Comparison of ENCODE assay signal across 1 cellular context in the genomic region with DNA sequence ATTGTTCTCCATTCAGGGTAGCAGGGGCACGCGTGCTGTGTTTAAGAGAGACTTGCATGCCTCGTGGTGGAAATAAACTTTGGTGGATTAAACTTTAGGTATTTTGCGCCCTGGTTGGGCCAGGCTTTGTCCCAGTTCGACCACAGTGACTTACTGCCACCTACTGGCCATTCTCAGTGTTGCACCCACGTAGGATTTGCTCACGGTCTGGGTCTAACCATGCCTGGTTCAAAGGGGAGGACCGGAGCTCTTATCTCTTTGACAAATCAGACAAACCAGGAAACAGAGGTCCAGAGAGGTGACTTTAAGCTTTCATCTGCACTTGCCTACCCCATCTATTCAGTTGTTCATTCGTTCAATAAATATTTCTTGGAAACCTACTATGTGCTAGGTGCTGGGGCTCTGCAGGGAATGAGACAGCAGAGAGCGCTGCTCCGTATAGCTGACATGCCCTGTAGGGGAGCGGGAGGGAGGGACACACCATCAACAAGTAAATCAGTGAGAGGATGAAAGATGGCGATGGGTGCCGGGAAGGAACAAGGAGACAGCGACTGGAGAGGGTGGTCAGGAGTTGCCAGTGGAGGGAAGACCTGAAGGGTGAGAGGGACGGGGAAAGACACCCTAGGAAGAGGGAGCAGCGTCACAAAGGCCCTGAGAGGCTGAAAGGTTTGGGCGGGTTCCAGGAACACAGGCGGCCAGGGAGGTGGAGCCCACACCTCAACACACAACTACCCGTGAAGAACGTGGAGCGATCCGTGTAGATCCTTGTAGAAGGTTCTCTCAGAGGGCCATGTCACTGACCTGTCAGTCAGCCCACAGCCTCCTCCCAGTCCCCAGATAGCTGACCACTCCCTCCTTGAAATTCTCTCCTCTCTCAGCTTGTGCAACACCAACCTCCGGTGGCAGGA.
TF ChIP-seq lines count a peak whose summit lies in the region.

No MANE protein-coding gene starts in this region.

TF ChIP-seq in HEK293, 187 proteins besides CTCF, POLR2A, EP300 and RAD21 (continued from another document):
- TF ChIP-seq, protein P1, sequence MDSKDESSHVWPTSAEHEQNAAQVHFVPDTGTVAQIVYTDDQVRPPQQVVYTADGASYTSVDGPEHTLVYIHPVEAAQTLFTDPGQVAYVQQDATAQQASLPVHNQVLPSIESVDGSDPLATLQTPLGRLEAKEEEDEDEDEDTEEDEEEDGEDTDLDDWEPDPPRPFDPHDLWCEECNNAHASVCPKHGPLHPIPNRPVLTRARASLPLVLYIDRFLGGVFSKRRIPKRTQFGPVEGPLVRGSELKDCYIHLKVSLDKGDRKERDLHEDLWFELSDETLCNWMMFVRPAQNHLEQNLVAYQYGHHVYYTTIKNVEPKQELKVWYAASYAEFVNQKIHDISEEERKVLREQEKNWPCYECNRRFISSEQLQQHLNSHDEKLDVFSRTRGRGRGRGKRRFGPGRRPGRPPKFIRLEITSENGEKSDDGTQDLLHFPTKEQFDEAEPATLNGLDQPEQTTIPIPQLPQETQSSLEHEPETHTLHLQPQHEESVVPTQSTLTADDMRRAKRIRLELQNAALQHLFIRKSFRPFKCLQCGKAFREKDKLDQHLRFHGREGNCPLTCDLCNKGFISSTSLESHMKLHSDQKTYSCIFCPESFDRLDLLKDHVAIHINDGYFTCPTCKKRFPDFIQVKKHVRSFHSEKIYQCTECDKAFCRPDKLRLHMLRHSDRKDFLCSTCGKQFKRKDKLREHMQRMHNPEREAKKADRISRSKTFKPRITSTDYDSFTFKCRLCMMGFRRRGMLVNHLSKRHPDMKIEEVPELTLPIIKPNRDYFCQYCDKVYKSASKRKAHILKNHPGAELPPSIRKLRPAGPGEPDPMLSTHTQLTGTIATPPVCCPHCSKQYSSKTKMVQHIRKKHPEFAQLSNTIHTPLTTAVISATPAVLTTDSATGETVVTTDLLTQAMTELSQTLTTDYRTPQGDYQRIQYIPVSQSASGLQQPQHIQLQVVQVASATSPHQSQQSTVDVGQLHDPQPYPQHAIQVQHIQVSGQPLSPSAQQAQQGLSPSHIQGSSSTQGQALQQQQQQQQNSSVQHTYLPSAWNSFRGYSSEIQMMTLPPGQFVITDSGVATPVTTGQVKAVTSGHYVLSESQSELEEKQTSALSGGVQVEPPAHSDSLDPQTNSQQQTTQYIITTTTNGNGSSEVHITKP (tag by site-specific recombination; IDR thresholded peaks at IDR 0.05) = peak; percentile 99
- TF ChIP-seq ZNF221 (tag by site-specific recombination; IDR thresholded peaks at IDR 0.05; ENCODE audit: borderline replicate concordance) (no peak), ZBTB44 (tag by site-specific recombination; IDR thresholded peaks at IDR 0.05) (no peak), ZFP69B (tag by site-specific recombination; IDR thresholded peaks at IDR 0.05) (peak; percentile 90), ZBTB48 (tag by site-specific recombination; IDR thresholded peaks at IDR 0.05) (peak; percentile 61; the same call in 1 of the 2 replicates), MZF1 (tag by site-specific recombination; IDR thresholded peaks at IDR 0.05; ENCODE audit: borderline replicate concordance) (peak; percentile 83), ZFP3 (tag by site-specific recombination; IDR thresholded peaks at IDR 0.05; ENCODE audit: low read depth) (no peak), KLF8 (tag by site-specific recombination; IDR thresholded peaks at IDR 0.05) (no peak), ZIC2 (tag by site-specific recombination; IDR thresholded peaks at IDR 0.05) (0 out of 2 replicates have a peak, but pooled peaks have one; percentile 7), ZNF202 (tag by site-specific recombination; IDR thresholded peaks at IDR 0.05; ENCODE audit: borderline replicate concordance) (no peak), ZNF473 (tag by site-specific recombination; IDR thresholded peaks at IDR 0.05) (no peak), FEZF1 (tag by site-specific recombination; IDR thresholded peaks at IDR 0.05) (no peak), ZNF16 (tag by site-specific recombination; IDR thresholded peaks at IDR 0.05; ENCODE audit: low read depth) (no peak), ZSCAN30 (tag by site-specific recombination; IDR thresholded peaks at IDR 0.05) (peak; percentile 31), ZNF677 (tag by site-specific recombination; IDR thresholded peaks at IDR 0.05) (no peak), ZNF121 (tag by site-specific recombination; IDR thresholded peaks at IDR 0.05) (no peak), SALL2 (tag by site-specific recombination; IDR thresholded peaks at IDR 0.05; ENCODE audit: borderline replicate concordance) (no peak), IKZF3 (tag by site-specific recombination; IDR thresholded peaks at IDR 0.05) (no peak), SCRT1 (tag by site-specific recombination; IDR thresholded peaks at IDR 0.05; ENCODE audit: borderline replicate concordance) (peak; percentile 96), PATZ1 (tag by site-specific recombination; IDR thresholded peaks at IDR 0.05) (peak; percentile 57), ZNF302 (tag by site-specific recombination; IDR thresholded peaks at IDR 0.05; ENCODE audit: low read depth) (no peak), ZNF544 (tag by site-specific recombination; IDR thresholded peaks at IDR 0.05) (no peak), ATF2 (tag by site-specific recombination; IDR thresholded peaks at IDR 0.05; ENCODE audit: low read depth) (no peak), ZNF501 (tag by site-specific recombination; IDR thresholded peaks at IDR 0.05) (0 out of 2 replicates have a peak, but pooled peaks have one; percentile 40), ZNF239 (tag by site-specific recombination; IDR thresholded peaks at IDR 0.05) (no peak), ZNF10 (tag by site-specific recombination; IDR thresholded peaks at IDR 0.05) (no peak; the same call in 1 of the 2 replicates), YY2 (tag by site-specific recombination; IDR thresholded peaks at IDR 0.05) (peak; percentile 57), ZNF600 (tag by site-specific recombination; IDR thresholded peaks at IDR 0.05) (peak; percentile 53; the same call in 1 of the 2 replicates), ZNF654 (tag by site-specific recombination; IDR thresholded peaks at IDR 0.05; ENCODE audit: low read depth) (peak; percentile 98), ZBTB17 (tag by site-specific recombination; IDR thresholded peaks at IDR 0.05) (peak; percentile 83), ZNF335 (tag by site-specific recombination; conservative IDR thresholded peaks at IDR 0.05) (peak; percentile 97), SP7 (tag by site-specific recombination; IDR thresholded peaks at IDR 0.05) (peak; percentile 64; the same call in 1 of the 2 replicates), BCL11B (tag by site-specific recombination; IDR thresholded peaks at IDR 0.05; ENCODE audit: low read depth) (0 out of 2 replicates have a peak, but pooled peaks have one; percentile 29), ZNF391 (tag by site-specific recombination; IDR thresholded peaks at IDR 0.05; ENCODE audit: borderline replicate concordance, low read depth) (no peak), ZFP37 (tag by site-specific recombination; IDR thresholded peaks at IDR 0.05) (no peak), ZNF660 (tag by site-specific recombination; IDR thresholded peaks at IDR 0.05) (peak; percentile 59), ZNF341 (tag by site-specific recombination; IDR thresholded peaks at IDR 0.05; ENCODE audit: low read depth) (peak; percentile 72)
- TF ChIP-seq, protein P2, sequence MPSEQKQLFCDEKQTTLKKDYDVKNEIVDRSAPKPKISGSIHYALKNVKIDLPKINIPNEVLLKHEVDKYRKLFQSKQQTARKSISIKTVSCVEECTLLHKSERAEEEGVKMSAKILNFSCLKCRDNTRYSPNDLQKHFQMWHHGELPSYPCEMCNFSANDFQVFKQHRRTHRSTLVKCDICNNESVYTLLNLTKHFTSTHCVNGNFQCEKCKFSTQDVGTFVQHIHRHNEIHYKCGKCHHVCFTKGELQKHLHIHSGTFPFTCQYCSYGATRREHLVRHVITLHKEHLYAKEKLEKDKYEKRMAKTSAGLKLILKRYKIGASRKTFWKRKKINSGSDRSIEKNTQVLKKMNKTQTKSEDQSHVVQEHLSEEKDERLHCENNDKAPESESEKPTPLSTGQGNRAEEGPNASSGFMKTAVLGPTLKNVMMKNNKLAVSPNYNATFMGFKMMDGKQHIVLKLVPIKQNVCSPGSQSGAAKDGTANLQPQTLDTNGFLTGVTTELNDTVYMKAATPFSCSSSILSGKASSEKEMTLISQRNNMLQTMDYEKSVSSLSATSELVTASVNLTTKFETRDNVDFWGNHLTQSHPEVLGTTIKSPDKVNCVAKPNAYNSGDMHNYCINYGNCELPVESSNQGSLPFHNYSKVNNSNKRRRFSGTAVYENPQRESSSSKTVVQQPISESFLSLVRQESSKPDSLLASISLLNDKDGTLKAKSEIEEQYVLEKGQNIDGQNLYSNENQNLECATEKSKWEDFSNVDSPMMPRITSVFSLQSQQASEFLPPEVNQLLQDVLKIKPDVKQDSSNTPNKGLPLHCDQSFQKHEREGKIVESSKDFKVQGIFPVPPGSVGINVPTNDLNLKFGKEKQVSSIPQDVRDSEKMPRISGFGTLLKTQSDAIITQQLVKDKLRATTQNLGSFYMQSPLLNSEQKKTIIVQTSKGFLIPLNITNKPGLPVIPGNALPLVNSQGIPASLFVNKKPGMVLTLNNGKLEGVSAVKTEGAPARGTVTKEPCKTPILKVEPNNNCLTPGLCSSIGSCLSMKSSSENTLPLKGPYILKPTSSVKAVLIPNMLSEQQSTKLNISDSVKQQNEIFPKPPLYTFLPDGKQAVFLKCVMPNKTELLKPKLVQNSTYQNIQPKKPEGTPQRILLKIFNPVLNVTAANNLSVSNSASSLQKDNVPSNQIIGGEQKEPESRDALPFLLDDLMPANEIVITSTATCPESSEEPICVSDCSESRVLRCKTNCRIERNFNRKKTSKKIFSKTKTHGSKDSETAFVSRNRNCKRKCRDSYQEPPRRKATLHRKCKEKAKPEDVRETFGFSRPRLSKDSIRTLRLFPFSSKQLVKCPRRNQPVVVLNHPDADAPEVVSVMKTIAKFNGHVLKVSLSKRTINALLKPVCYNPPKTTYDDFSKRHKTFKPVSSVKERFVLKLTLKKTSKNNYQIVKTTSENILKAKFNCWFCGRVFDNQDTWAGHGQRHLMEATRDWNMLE (tag by site-specific recombination; conservative IDR thresholded peaks at IDR 0.05; ENCODE audit: low read depth) = 0 out of 2 replicates have a peak, but pooled peaks have one; percentile 14
- TF ChIP-seq, protein P3, sequence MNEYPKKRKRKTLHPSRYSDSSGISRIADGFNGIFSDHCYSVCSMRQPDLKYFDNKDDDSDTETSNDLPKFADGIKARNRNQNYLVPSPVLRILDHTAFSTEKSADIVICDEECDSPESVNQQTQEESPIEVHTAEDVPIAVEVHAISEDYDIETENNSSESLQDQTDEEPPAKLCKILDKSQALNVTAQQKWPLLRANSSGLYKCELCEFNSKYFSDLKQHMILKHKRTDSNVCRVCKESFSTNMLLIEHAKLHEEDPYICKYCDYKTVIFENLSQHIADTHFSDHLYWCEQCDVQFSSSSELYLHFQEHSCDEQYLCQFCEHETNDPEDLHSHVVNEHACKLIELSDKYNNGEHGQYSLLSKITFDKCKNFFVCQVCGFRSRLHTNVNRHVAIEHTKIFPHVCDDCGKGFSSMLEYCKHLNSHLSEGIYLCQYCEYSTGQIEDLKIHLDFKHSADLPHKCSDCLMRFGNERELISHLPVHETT (tag by site-specific recombination; IDR thresholded peaks at IDR 0.05) = peak; percentile 22; the same call in 1 of the 2 replicates
- TF ChIP-seq, protein P4, sequence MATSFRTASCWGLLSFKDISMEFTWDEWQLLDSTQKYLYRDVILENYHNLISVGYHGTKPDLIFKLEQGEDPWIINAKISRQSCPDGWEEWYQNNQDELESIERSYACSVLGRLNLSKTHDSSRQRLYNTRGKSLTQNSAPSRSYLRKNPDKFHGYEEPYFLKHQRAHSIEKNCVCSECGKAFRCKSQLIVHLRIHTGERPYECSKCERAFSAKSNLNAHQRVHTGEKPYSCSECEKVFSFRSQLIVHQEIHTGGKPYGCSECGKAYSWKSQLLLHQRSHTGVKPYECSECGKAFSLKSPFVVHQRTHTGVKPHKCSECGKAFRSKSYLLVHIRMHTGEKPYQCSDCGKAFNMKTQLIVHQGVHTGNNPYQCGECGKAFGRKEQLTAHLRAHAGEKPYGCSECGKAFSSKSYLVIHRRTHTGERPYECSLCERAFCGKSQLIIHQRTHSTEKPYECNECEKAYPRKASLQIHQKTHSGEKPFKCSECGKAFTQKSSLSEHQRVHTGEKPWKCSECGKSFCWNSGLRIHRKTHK (tag by site-specific recombination; IDR thresholded peaks at IDR 0.05) = no peak
